22 cellular contexts compared by ENCODE assay signal in genomic region chr18:62631173-62631572, GRCh38.
"Had no signal": no experiment of that assay in that cellular context is flagged by ENCODE, and none has a peak within 500 bp of the region (broad histone marks: within the 10 kb centered on the region; RNA-seq: fewer than 3 reads in every experiment).

No MANE protein-coding gene starts in this region.

- H3K36me3 ChIP-seq: esophagus squamous epithelium, gastrocnemius medialis, prostate gland, right atrium auricular region, sigmoid colon, tibial artery had no signal

- FAIRE-seq: endometrium, keratinocyte had no signal

- H3K4me3 ChIP-seq: esophagus squamous epithelium, gastrocnemius medialis, prostate gland, right atrium auricular region, sigmoid colon, testis, tibial artery had no signal

- H3K27ac ChIP-seq: esophagus squamous epithelium, gastrocnemius medialis, prostate gland, right atrium auricular region, sigmoid colon, testis, tibial artery had no signal

- DNase-seq: cortex of kidney; effector memory CD8-positive, alpha-beta T cell; erythroblast; esophagus squamous epithelium; foreskin fibroblast; gastrocnemius medialis; head of caudate nucleus; mesendoderm; midbrain; naive thymus-derived CD4-positive, alpha-beta T cell; nucleus accumbens; sigmoid colon; stimulated activated CD4-positive, alpha-beta T cell treated with anti-CD3 and anti-CD28 coated beads, Interleukin-4, amount 100 ng/mL, for 4 hours; stimulated activated naive CD8-positive, alpha-beta T cell treated with anti-CD3 and anti-CD28 coated beads, Interleukin-15, Interleukin-2, amounts not matched to agents 100 U/mL and 50 U/mL, for 24 hours; substantia nigra; testis; tibial artery had no signal

- H3K4me1 ChIP-seq: esophagus squamous epithelium, gastrocnemius medialis, prostate gland, right atrium auricular region, sigmoid colon, testis, tibial artery had no signal

- H3K27me3 ChIP-seq: esophagus squamous epithelium, gastrocnemius medialis, right atrium auricular region, sigmoid colon, testis had no signal

- ATAC-seq: effector memory CD8-positive, alpha-beta T cell; gastrocnemius medialis; naive thymus-derived CD4-positive, alpha-beta T cell; stimulated activated memory B cell treated with anti-CD40 and anti-IgM and Interleukin-4, amounts not matched to agents 10 μg/mL and 1 μg/mL and 100 μg/mL, for 72 hours; stimulated activated naive CD8-positive, alpha-beta T cell treated with anti-CD3 and anti-CD28 coated beads, Interleukin-15, Interleukin-2, amounts not matched to agents 100 U/mL and 50 U/mL, for 24 hours had no signal

- H3K9me3 ChIP-seq: esophagus squamous epithelium, gastrocnemius medialis, prostate gland, right atrium auricular region, sigmoid colon, testis, tibial artery had no signal
